25 cellular contexts compared by ENCODE assay signal in genomic region chr2:104240984-104241383, GRCh38.
DNase-seq lines count a peak whose midpoint lies in the region; ATAC-seq, FAIRE-seq and TF ChIP-seq lines count a peak whose summit lies in the region.
"Had no signal": no experiment of that assay in that cellular context is flagged by ENCODE, and none has a peak within 500 bp of the region (broad histone marks: within the 10 kb centered on the region; RNA-seq: fewer than 3 reads in every experiment).

No MANE protein-coding gene starts in this region.

- BruUV-seq in HepG2 (replicated peaks; lab: Mats Ljungman, UMichigan) = no TSS peak

- H3K4ac ChIP-seq in H1 (replicated peaks; ENCODE audit: insufficient read length, low read depth, low read length) = no peak overlapping the region

- H2BK12ac ChIP-seq in H1 (ENCODE audit: low read depth, low read length) = no peak overlapping the region

- no peak overlapping the region for H3K23ac ChIP-seq in H1 (ENCODE audit: insufficient read length)

- no peaks in the 10 kb centered on the region for H4K20me1 ChIP-seq in HepG2 (ENCODE audit: insufficient read depth, low read length)
- H4K20me1 ChIP-seq in H1 (replicated peaks in 1 of 2; ENCODE audit: control insufficient read depth in 1 of 2, insufficient read depth in 2 of 2, low read length in 2 of 2) = no peaks in the 10 kb centered on the region
- H4K20me1 ChIP-seq: BLaER1 treated with 17β-estradiol and CSF1 and Interleukin-3, amounts not matched to agents 10 nM and 100 nM had no signal

- TF ChIP-seq EP300 in HepG2 (IDR thresholded peaks at IDR 0.05; ENCODE audit: low read depth in 2 of 2, low read length in 2 of 2) = no peak
- no peak for TF ChIP-seq EP300 in HepG2 (CRISPR knock-in tag; IDR thresholded peaks at IDR 0.05; ENCODE audit: borderline replicate concordance)
- no peak for TF ChIP-seq EP300 in H1 (IDR thresholded peaks at IDR 0.05; ENCODE audit: borderline replicate concordance in 1 of 2, low read depth in 2 of 2, low read length in 2 of 2)

- H3K23me2 ChIP-seq in H1 (ENCODE audit: low read depth, low read length) = no peaks in the 10 kb centered on the region

- no peak overlapping the region for H2BK5ac ChIP-seq in H1 (ENCODE audit: low read depth, low read length)

- no peak overlapping the region for H4K5ac ChIP-seq in H1 (ENCODE audit: insufficient read length, low read depth, low read length)

- POLR2A ChIA-PET in HepG2 (lab: Yijun Ruan, JAX) = no interaction called here
- POLR2A ChIA-PET in HEK293 (lab: Yijun Ruan, JAX) = no interaction called here
- POLR2A ChIA-PET in H1 (lab: Charles Lee; ENCODE audit: partially characterized antibody) = no interaction called here

- TF ChIP-seq CTCF in HepG2 (CRISPR knock-in tag; IDR thresholded peaks at IDR 0.05) = no peak
- TF ChIP-seq CTCF in right lobe of liver (IDR thresholded peaks at IDR 0.05) = no peak
- TF ChIP-seq CTCF in HEK293 (tag by site-specific recombination; IDR thresholded peaks at IDR 0.05) = no peak
- no peak for TF ChIP-seq CTCF in H1 (IDR thresholded peaks at IDR 0.05; ENCODE audit: control extremely low read depth in 1 of 3, insufficient read depth in 1 of 3, low read depth in 1 of 3, low read length in 3 of 3)

- in situ Hi-C loops in HepG2 (cut with HindIII; ENCODE audit: extremely low pct_ligation_motif_present, low pct_unique_long_range_greater_than_20kb) = no loop called here

- FAIRE-seq in HepG2 (lab: Jason Lieb, UNC) (no peak), H1 (lab: Jason Lieb, UNC) (no peak)
- FAIRE-seq: A204.1, D721Med, GM12878, GM12892, GM18507 had no signal

- no peak overlapping the region for H2BK15ac ChIP-seq in H1 (ENCODE audit: low read length)

- no peak overlapping the region for H3K27ac ChIP-seq in HepG2 (ENCODE audit: extremely low read length, insufficient read depth, low read length)
- no peak overlapping the region for H3K27ac ChIP-seq in right lobe of liver
- H3K27ac ChIP-seq in HEK293 (ENCODE audit: extremely low read depth, low read depth, low read length) = no peak overlapping the region
- no peak overlapping the region for H3K27ac ChIP-seq in H1 (ENCODE audit: low read depth, low read length)
- H3K27ac ChIP-seq: BLaER1 treated with 17β-estradiol and CSF1 and Interleukin-3, amounts not matched to agents 10 nM and 100 nM; C4-2B had no signal

- CTCF ChIA-PET in HepG2 (lab: Yijun Ruan, JAX; ENCODE audit: low intra/inter-chr PET ratio, low total read pairs) (no interaction called here), HEK293 (lab: Yijun Ruan, JAX) (no interaction called here), H1 (lab: Charles Lee; ENCODE audit: partially characterized antibody) (no interaction called here)

- ATAC-seq in HepG2 = no peak
- no peak for ATAC-seq in right lobe of liver
- ATAC-seq: CD8-positive, alpha-beta T cell; GM12878 had no signal

- H4K91ac ChIP-seq in H1 (replicated peaks; ENCODE audit: insufficient read length, low read length) = no peak overlapping the region

- H2BK120ac ChIP-seq in H1 (replicated peaks; ENCODE audit: low read depth, low read length) = no peak overlapping the region

- DNase-seq in HepG2 (ENCODE audit: low spot score) (no peak), right lobe of liver (no peak), adipocyte (ENCODE audit: low read depth) (no peak), H1 (ENCODE audit: low read depth in 1 of 2, low spot score in 2 of 2) (no peak), DMS153 treated with DMSO at 0.1 percent for 48 hours (lab: John Stamatoyannopoulos, UW; ENCODE audit: unreplicated experiment) (no peak), NCI-H2196 (lab: John Stamatoyannopoulos, UW; ENCODE audit: unreplicated experiment) (no peak)
- DNase-seq in stimulated activated CD4-positive, alpha-beta T cell treated with anti-CD3 and anti-CD28 coated beads, Interleukin-12 subunit alpha, Interleukin-12 subunit beta, amount 100 ng/mL, for 4 hours = no peak
- DNase-seq: 8988T; AML-193; Caco-2; Calu3; CD4-positive, alpha-beta T cell; CD8-positive, alpha-beta T cell; DMS79; DND-41; EL; GDM1 had no signal

- H3K4me2 ChIP-seq in HepG2 (ENCODE audit: low read depth, low read length) = no peak overlapping the region
- no peak overlapping the region for H3K4me2 ChIP-seq in H1 (ENCODE audit: insufficient read depth in 1 of 2, low read depth in 2 of 2, low read length in 2 of 2)
- H3K4me2 ChIP-seq: BLaER1 treated with 17β-estradiol and CSF1 and Interleukin-3, amounts not matched to agents 10 nM and 100 nM had no signal

- H3K79me2 ChIP-seq in HepG2 (ENCODE audit: insufficient read depth, low read length) = no peaks in the 10 kb centered on the region
- H3K79me2 ChIP-seq in H1 (ENCODE audit: control insufficient read depth in 1 of 2, insufficient read depth in 2 of 2, low read length in 2 of 2) = no peaks in the 10 kb centered on the region

- no peaks in the 10 kb centered on the region for H3K79me1 ChIP-seq in H1 (ENCODE audit: low read depth, low read length)

- H3K4me1 ChIP-seq in HepG2 (ENCODE audit: insufficient read depth, low read length) (no peaks in the 10 kb centered on the region), right lobe of liver (no peaks in the 10 kb centered on the region), HEK293 (ENCODE audit: control insufficient read depth, insufficient read depth, low read length) (no peaks in the 10 kb centered on the region), adipocyte (ENCODE audit: control insufficient read depth, insufficient read depth, low read length) (no peaks in the 10 kb centered on the region), H1 (replicated peaks in 1 of 4; ENCODE audit: control insufficient read depth in 3 of 4, insufficient read depth in 4 of 4, low read length in 3 of 4) (no peaks in the 10 kb centered on the region)
- H3K4me1 ChIP-seq: BLaER1 treated with 17β-estradiol and CSF1 and Interleukin-3, amounts not matched to agents 10 nM and 100 nM; Caco-2 had no signal

- intact Hi-C loops in HepG2 (cut with micrococcal nuclease; ENCODE audit: unreplicated experiment) (no loop called here), right lobe of liver (cut with DNase I) (no loop called here)

- H3K36me3 ChIP-seq in HepG2 (replicated peaks in 1 of 2; ENCODE audit: control insufficient read depth in 1 of 2, insufficient read depth in 2 of 2, low read length in 2 of 2) (no peaks in the 10 kb centered on the region), right lobe of liver (no peaks in the 10 kb centered on the region), HEK293 (ENCODE audit: control insufficient read depth in 2 of 2, insufficient read depth in 1 of 2, low read length in 2 of 2) (no peaks in the 10 kb centered on the region), adipocyte (ENCODE audit: control insufficient read depth, insufficient read depth, low read length, severe bottlenecking) (no peaks in the 10 kb centered on the region), H1 (ENCODE audit: control insufficient read depth in 2 of 4, insufficient read depth in 4 of 4, low read length in 3 of 4) (no peaks in the 10 kb centered on the region)
- H3K36me3 ChIP-seq: BLaER1 treated with 17β-estradiol and CSF1 and Interleukin-3, amounts not matched to agents 10 nM and 100 nM had no signal

- H4K8ac ChIP-seq in H1 (ENCODE audit: extremely low read depth, insufficient read depth, low read length) = no peak overlapping the region

- TF ChIP-seq RAD21 in HepG2 (CRISPR knock-in tag; IDR thresholded peaks at IDR 0.05) (no peak), H1 (IDR thresholded peaks at IDR 0.05 in 1 of 2, conservative IDR thresholded peaks at IDR 0.05 in 1 of 2; ENCODE audit: low read depth in 2 of 2, low read length in 2 of 2) (no peak)

- H2AFZ ChIP-seq in HepG2 (ENCODE audit: low read length) (no peak overlapping the region), H1 (ENCODE audit: low read length) (no peak overlapping the region)

- no peak for TF ChIP-seq POLR2A in HepG2 (IDR thresholded peaks at IDR 0.05; ENCODE audit: insufficient read depth in 1 of 2, low read depth in 2 of 2, low read length in 2 of 2)
- no peak for TF ChIP-seq POLR2A in right lobe of liver (IDR thresholded peaks at IDR 0.05)
- TF ChIP-seq POLR2A in H1 (IDR thresholded peaks at IDR 0.05; ENCODE audit: control extremely low read depth in 1 of 2, low read depth in 2 of 2, low read length in 2 of 2) = no peak

- peaks cover 49% of the 10 kb centered on the region for H3K9me3 ChIP-seq in HepG2 (ENCODE audit: low read length)
- H3K9me3 ChIP-seq in right lobe of liver = no peaks in the 10 kb centered on the region
- H3K9me3 ChIP-seq in HEK293 (ENCODE audit: control insufficient read depth, insufficient read depth, low read depth, low read length) = no peaks in the 10 kb centered on the region
- peaks cover 32% of the 10 kb centered on the region for H3K9me3 ChIP-seq in adipocyte (ENCODE audit: control insufficient read depth, low read length)
- 0 out of 4 replicates have a peak, but pooled peaks cover 0 to 3% of the 10 kb centered on the region in 2 experiments for H3K9me3 ChIP-seq in H1 (ENCODE audit: insufficient read depth in 2 of 2, low read depth in 1 of 2, low read length in 1 of 2)
- H3K9me3 ChIP-seq: Caco-2 had no signal

- H3K4me3 ChIP-seq in HepG2 (replicated peaks in 1 of 3; ENCODE audit: insufficient read depth in 1 of 3, low read depth in 2 of 3, low read length in 3 of 3) (no peak overlapping the region), right lobe of liver (no peak overlapping the region), HEK293 (ENCODE audit: low read depth, low read length) (no peak overlapping the region), adipocyte (ENCODE audit: low read length) (peak overlapping the region; percentile 27), H1 (ENCODE audit: extremely low read depth in 1 of 4, insufficient read depth in 2 of 4, low read depth in 3 of 4, low read length in 4 of 4) (no peak overlapping the region)
- H3K4me3 ChIP-seq: BLaER1 treated with 17β-estradiol and CSF1 and Interleukin-3, amounts not matched to agents 10 nM and 100 nM; GM12878 had no signal

- no peak overlapping the region for H3K14ac ChIP-seq in H1 (ENCODE audit: insufficient read length)

- H3K9ac ChIP-seq in HepG2 (ENCODE audit: insufficient read depth, low read depth, low read length) (no peak overlapping the region), adipocyte (ENCODE audit: low read length) (no peak overlapping the region), H1 (replicated peaks in 1 of 4; ENCODE audit: extremely low read depth in 1 of 4, low read depth in 3 of 4, low read length in 3 of 4) (no peak overlapping the region)
- H3K9ac ChIP-seq: BLaER1 treated with 17β-estradiol and CSF1 and Interleukin-3, amounts not matched to agents 10 nM and 100 nM had no signal

- H3K56ac ChIP-seq in H1 (replicated peaks; ENCODE audit: insufficient read length, low read depth, low read length) = no peak overlapping the region

- H2BK20ac ChIP-seq in H1 (ENCODE audit: low read length) = no peak overlapping the region

- H2AK5ac ChIP-seq in H1 (ENCODE audit: low read depth, low read length) = no peak overlapping the region

- no peak overlapping the region for H3K18ac ChIP-seq in H1 (ENCODE audit: extremely low read depth, low read length)

- H3K27me3 ChIP-seq in HepG2 (ENCODE audit: control insufficient read depth in 1 of 2, insufficient read depth in 2 of 2, low read length in 2 of 2) = no peaks in the 10 kb centered on the region
- H3K27me3 ChIP-seq in right lobe of liver = no peaks in the 10 kb centered on the region
- no peaks in the 10 kb centered on the region for H3K27me3 ChIP-seq in adipocyte (replicated peaks; ENCODE audit: control insufficient read depth, insufficient read depth, low read length)
- no peaks in the 10 kb centered on the region for H3K27me3 ChIP-seq in H1 (replicated peaks in 1 of 4; ENCODE audit: control insufficient read depth in 3 of 4, extremely low read depth in 1 of 4, insufficient read depth in 3 of 4, low read length in 3 of 4)
- H3K27me3 ChIP-seq: BLaER1 treated with 17β-estradiol and CSF1 and Interleukin-3, amounts not matched to agents 10 nM and 100 nM had no signal

Comparison
In these comparisons a context has a peak if more than half of its experiments do, and no peak if none do; other contexts are left out.
1. Of the 63 proteins assayed by ChIP-seq in both HepG2 and HEK293: peak only in HepG2: none; only in HEK293: SETDB1; in both: none; in neither: 62.